In the genomic region with DNA sequence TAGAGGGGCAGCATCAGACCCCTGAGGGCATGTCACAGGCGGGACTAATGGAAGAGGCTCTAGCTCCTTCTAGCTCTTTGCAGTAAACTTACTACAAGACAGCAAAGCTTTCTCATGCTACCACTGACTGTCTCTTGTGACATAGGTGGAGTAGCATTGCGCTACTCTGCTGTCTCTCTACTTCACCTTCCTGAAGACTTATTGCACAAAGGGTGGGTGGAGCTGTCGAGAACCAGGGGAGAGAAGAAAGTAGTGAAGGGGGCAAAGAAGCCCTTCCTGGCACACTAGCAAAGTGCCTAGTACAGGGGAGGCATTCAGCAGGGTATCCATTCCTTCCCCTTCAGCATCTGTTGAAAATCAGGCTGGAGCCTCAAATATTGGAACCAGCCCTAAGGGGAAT, we compare ENCODE assay signal across 1 cellular context.
TF ChIP-seq lines count a peak whose summit lies in the region.

No MANE protein-coding gene starts in this region.

TF ChIP-seq in HepG2, 621 proteins besides CTCF, POLR2A, EP300 and RAD21:
- TF ChIP-seq, protein P1, sequence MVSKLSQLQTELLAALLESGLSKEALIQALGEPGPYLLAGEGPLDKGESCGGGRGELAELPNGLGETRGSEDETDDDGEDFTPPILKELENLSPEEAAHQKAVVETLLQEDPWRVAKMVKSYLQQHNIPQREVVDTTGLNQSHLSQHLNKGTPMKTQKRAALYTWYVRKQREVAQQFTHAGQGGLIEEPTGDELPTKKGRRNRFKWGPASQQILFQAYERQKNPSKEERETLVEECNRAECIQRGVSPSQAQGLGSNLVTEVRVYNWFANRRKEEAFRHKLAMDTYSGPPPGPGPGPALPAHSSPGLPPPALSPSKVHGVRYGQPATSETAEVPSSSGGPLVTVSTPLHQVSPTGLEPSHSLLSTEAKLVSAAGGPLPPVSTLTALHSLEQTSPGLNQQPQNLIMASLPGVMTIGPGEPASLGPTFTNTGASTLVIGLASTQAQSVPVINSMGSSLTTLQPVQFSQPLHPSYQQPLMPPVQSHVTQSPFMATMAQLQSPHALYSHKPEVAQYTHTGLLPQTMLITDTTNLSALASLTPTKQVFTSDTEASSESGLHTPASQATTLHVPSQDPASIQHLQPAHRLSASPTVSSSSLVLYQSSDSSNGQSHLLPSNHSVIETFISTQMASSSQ (IDR thresholded peaks at IDR 0.05; ENCODE audit: low read depth): no peak
- TF ChIP-seq, protein P1 (CRISPR knock-in tag; IDR thresholded peaks at IDR 0.05; ENCODE audit: borderline replicate concordance): no peak
- TF ChIP-seq, protein P2, sequence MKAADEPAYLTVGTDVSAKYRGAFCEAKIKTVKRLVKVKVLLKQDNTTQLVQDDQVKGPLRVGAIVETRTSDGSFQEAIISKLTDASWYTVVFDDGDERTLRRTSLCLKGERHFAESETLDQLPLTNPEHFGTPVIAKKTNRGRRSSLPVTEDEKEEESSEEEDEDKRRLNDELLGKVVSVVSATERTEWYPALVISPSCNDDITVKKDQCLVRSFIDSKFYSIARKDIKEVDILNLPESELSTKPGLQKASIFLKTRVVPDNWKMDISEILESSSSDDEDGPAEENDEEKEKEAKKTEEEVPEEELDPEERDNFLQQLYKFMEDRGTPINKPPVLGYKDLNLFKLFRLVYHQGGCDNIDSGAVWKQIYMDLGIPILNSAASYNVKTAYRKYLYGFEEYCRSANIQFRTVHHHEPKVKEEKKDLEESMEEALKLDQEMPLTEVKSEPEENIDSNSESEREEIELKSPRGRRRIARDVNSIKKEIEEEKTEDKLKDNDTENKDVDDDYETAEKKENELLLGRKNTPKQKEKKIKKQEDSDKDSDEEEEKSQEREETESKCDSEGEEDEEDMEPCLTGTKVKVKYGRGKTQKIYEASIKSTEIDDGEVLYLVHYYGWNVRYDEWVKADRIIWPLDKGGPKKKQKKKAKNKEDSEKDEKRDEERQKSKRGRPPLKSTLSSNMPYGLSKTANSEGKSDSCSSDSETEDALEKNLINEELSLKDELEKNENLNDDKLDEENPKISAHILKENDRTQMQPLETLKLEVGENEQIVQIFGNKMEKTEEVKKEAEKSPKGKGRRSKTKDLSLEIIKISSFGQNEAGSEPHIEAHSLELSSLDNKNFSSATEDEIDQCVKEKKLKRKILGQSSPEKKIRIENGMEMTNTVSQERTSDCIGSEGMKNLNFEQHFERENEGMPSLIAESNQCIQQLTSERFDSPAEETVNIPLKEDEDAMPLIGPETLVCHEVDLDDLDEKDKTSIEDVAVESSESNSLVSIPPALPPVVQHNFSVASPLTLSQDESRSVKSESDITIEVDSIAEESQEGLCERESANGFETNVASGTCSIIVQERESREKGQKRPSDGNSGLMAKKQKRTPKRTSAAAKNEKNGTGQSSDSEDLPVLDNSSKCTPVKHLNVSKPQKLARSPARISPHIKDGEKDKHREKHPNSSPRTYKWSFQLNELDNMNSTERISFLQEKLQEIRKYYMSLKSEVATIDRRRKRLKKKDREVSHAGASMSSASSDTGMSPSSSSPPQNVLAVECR (CRISPR knock-in tag; IDR thresholded peaks at IDR 0.05; ENCODE audit: borderline replicate concordance): no peak
- TF ChIP-seq, protein P3, sequence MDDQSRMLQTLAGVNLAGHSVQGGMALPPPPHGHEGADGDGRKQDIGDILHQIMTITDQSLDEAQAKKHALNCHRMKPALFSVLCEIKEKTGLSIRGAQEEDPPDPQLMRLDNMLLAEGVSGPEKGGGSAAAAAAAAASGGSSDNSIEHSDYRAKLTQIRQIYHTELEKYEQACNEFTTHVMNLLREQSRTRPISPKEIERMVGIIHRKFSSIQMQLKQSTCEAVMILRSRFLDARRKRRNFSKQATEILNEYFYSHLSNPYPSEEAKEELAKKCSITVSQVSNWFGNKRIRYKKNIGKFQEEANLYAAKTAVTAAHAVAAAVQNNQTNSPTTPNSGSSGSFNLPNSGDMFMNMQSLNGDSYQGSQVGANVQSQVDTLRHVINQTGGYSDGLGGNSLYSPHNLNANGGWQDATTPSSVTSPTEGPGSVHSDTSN (CRISPR knock-in tag; IDR thresholded peaks at IDR 0.05; ENCODE audit: borderline replicate concordance): no peak
- TF ChIP-seq ZIK1 (CRISPR knock-in tag; IDR thresholded peaks at IDR 0.05; ENCODE audit: borderline replicate concordance, low read depth) (no peak), RBM22 (optimal IDR thresholded peaks at IDR 0.05; ENCODE audit: low read length) (no peak), ZNF256 (CRISPR knock-in tag; conservative IDR thresholded peaks at IDR 0.05) (no peak), NCOA1 (CRISPR knock-in tag; IDR thresholded peaks at IDR 0.05) (no peak), HNF4G (IDR thresholded peaks at IDR 0.05; ENCODE audit: borderline replicate concordance, low read depth, low read length) (no peak), HNF4G (CRISPR knock-in tag; IDR thresholded peaks at IDR 0.05; ENCODE audit: borderline replicate concordance, low read depth) (no peak)
- TF ChIP-seq, protein P4, sequence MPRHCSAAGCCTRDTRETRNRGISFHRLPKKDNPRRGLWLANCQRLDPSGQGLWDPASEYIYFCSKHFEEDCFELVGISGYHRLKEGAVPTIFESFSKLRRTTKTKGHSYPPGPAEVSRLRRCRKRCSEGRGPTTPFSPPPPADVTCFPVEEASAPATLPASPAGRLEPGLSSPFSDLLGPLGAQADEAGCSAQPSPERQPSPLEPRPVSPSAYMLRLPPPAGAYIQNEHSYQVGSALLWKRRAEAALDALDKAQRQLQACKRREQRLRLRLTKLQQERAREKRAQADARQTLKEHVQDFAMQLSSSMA (CRISPR knock-in tag; IDR thresholded peaks at IDR 0.05): no peak
